In genomic region chr3:146589899-146590508, GRCh38 we compare ENCODE assay signal across 8 cellular contexts. TPM values are rescaled to one million over a fixed set of nuclear protein-coding genes. Genes with fewer than 3 reads are reported as not detected.
DNase-seq lines count a peak whose midpoint lies in the region; ATAC-seq and FAIRE-seq lines count a peak whose summit lies in the region.

No MANE protein-coding gene starts in this region.

- FAIRE-seq in urothelium cell line (lab: Jason Lieb, UNC), result no peak

- ATAC-seq in GM19372 (IDR thresholded peaks at IDR 0.05; ENCODE audit: low read depth, unreplicated experiment), result peak; percentile 55

- peaks cover 11% of the 10 kb centered on the region for H3K27me3 Mint-ChIP-seq in activated naive CD8-positive, alpha-beta T cell treated with anti-CD3 and anti-CD28 coated beads for 36 hours
- peaks cover 2% of the 10 kb centered on the region for H3K27me3 Mint-ChIP-seq in activated T-cell treated with anti-CD3 and anti-CD28 coated beads, Interleukin-2, amount 50 U/mL, for 24 hours

- DNase-seq in COR-L47 (lab: John Stamatoyannopoulos, UW) (peak; percentile 70), NCI-H146 (lab: John Stamatoyannopoulos, UW) (peak; percentile 72), iPS-NIHi7 (ENCODE audit: extremely low spot score) (peak; percentile 19), urothelium cell line (ENCODE audit: low spot score) (peak; percentile 8), mesenteric fat pad (ENCODE audit: low spot score) (no peak)
- peak; percentile 2 for DNase-seq in activated naive CD8-positive, alpha-beta T cell treated with anti-CD3 and anti-CD28 coated beads for 36 hours
- no peak for DNase-seq in activated T-cell treated with anti-CD3 and anti-CD28 coated beads, Interleukin-2, amount 50 U/mL, for 24 hours

- H3K4me3 Mint-ChIP-seq in activated naive CD8-positive, alpha-beta T cell treated with anti-CD3 and anti-CD28 coated beads for 36 hours, result no peak overlapping the region
- no peak overlapping the region for H3K4me3 Mint-ChIP-seq in activated T-cell treated with anti-CD3 and anti-CD28 coated beads, Interleukin-2, amount 50 U/mL, for 24 hours

- no peaks in the 10 kb centered on the region for H3K9me3 Mint-ChIP-seq in activated naive CD8-positive, alpha-beta T cell treated with anti-CD3 and anti-CD28 coated beads for 36 hours
- no peaks in the 10 kb centered on the region for H3K9me3 Mint-ChIP-seq in activated T-cell treated with anti-CD3 and anti-CD28 coated beads, Interleukin-2, amount 50 U/mL, for 24 hours

- H3K36me3 Mint-ChIP-seq in activated naive CD8-positive, alpha-beta T cell treated with anti-CD3 and anti-CD28 coated beads for 36 hours, result no peaks in the 10 kb centered on the region
- no peaks in the 10 kb centered on the region for H3K36me3 Mint-ChIP-seq in activated T-cell treated with anti-CD3 and anti-CD28 coated beads, Interleukin-2, amount 50 U/mL, for 24 hours (ENCODE audit: low read depth)

- no peak overlapping the region for H3K27ac Mint-ChIP-seq in activated naive CD8-positive, alpha-beta T cell treated with anti-CD3 and anti-CD28 coated beads for 36 hours
- H3K27ac Mint-ChIP-seq in activated T-cell treated with anti-CD3 and anti-CD28 coated beads, Interleukin-2, amount 50 U/mL, for 24 hours, result no peak overlapping the region

- H3K4me1 Mint-ChIP-seq in activated naive CD8-positive, alpha-beta T cell treated with anti-CD3 and anti-CD28 coated beads for 36 hours, result no peaks in the 10 kb centered on the region
- H3K4me1 Mint-ChIP-seq in activated T-cell treated with anti-CD3 and anti-CD28 coated beads, Interleukin-2, amount 50 U/mL, for 24 hours (ENCODE audit: low read depth), result no peaks in the 10 kb centered on the region

RNA-seq across cellular contexts. Expression of gene PLSCR5, which starts 15.1 kb away (rescaled TPM):
- total RNA-seq in activated naive CD8-positive, alpha-beta T cell treated with anti-CD3 and anti-CD28 coated beads for 36 hours, result not detected
- total RNA-seq in mesenteric fat pad, result not detected

RNA-seq across cellular contexts. Expression of gene PLSCR1, which starts 45.6 kb away (rescaled TPM):
- 10 to 100 TPM; 85.2 to 86.5 TPM for total RNA-seq in activated naive CD8-positive, alpha-beta T cell treated with anti-CD3 and anti-CD28 coated beads for 36 hours
- 187 TPM for total RNA-seq in mesenteric fat pad

Comparison
In these comparisons a context has a peak if more than half of its experiments do, and no peak if none do; other contexts are left out.
1. DNase-seq: peak in COR-L47 (single experiment), NCI-H146 (single experiment), activated naive CD8-positive, alpha-beta T cell treated with anti-CD3 and anti-CD28 coated beads for 36 hours (single experiment), iPS-NIHi7 (single experiment) and urothelium cell line (single experiment); none in activated T-cell treated with anti-CD3 and anti-CD28 coated beads, Interleukin-2, amount 50 U/mL, for 24 hours (single experiment) and mesenteric fat pad (single experiment).